Comparison of ENCODE assay signal across 11 cellular contexts in genomic region chr5:134533115-134533815, GRCh38. TPM values are rescaled to one million over a fixed set of nuclear protein-coding genes. Genes with fewer than 3 reads are reported as not detected.
DNase-seq lines count a peak whose midpoint lies in the region; ATAC-seq and TF ChIP-seq lines count a peak whose summit lies in the region.
"Had no signal": no experiment of that assay in that cellular context is flagged by ENCODE, and none has a peak within 500 bp of the region (broad histone marks: within the 10 kb centered on the region; RNA-seq: fewer than 3 reads in every experiment).

No MANE protein-coding gene starts in this region.

- peaks cover 96% of the 10 kb centered on the region for H3K4me1 Mint-ChIP-seq in activated naive CD8-positive, alpha-beta T cell treated with anti-CD3 and anti-CD28 coated beads, Interleukin-2, amount 50 U/mL, for 24 hours
- H3K4me1 Mint-ChIP-seq in immature natural killer cell, result peaks cover 96 to 99% of the 10 kb centered on the region in 2 donors

- no peak overlapping the region for H3K4me3 Mint-ChIP-seq in activated naive CD8-positive, alpha-beta T cell treated with anti-CD3 and anti-CD28 coated beads, Interleukin-2, amount 50 U/mL, for 24 hours
- peak overlapping the region in 3 of 5 donors; percentile 9 to 46 (median 38) for H3K4me3 Mint-ChIP-seq in immature natural killer cell

- TF ChIP-seq CTCF in HEK293 (tag by site-specific recombination; IDR thresholded peaks at IDR 0.05), result no peak

- CTCF ChIA-PET in HEK293 (lab: Yijun Ruan, JAX), result interaction anchor here (0.6 to 1.6 kb wide), 2 partner anchors 45 to 493 kb away, joined by 4 to 5 read pairs; no protein-coding TSS in a partner anchor

- H3K4me1 ChIP-seq in HEK293 (ENCODE audit: control insufficient read depth, insufficient read depth, low read length) (no peaks in the 10 kb centered on the region), subcutaneous abdominal adipose tissue (ENCODE audit: control insufficient read depth in 5 of 5, insufficient read depth in 5 of 5, low read length in 5 of 5) (peaks cover 8 to 52% (median 40%) of the 10 kb centered on the region in 5 donors)

- no peaks in the 10 kb centered on the region for H3K27me3 Mint-ChIP-seq in activated naive CD8-positive, alpha-beta T cell treated with anti-CD3 and anti-CD28 coated beads, Interleukin-2, amount 50 U/mL, for 24 hours
- peaks cover 0 to 5% (median 2%) of the 10 kb centered on the region in 3 donors for H3K27me3 Mint-ChIP-seq in immature natural killer cell (ENCODE audit: low read depth in 3 of 3)

- POLR2A ChIA-PET in HEK293 (lab: Yijun Ruan, JAX), result interaction anchor here (0.6 kb wide), 1 partner anchor 51 kb away, joined by 4 read pairs; no protein-coding TSS in a partner anchor

- H3K4me3 ChIP-seq in HEK293 (ENCODE audit: low read depth, low read length), result no peak overlapping the region
- H3K4me3 ChIP-seq in subcutaneous abdominal adipose tissue (ENCODE audit: low read depth in 1 of 5, low read length in 5 of 5), result no peak overlapping the region
- H3K4me3 ChIP-seq: pancreas had no signal

- H3K9ac ChIP-seq in subcutaneous abdominal adipose tissue (ENCODE audit: low read length in 5 of 5), result no peak overlapping the region

- no peak overlapping the region for H3K27ac ChIP-seq in HEK293 (ENCODE audit: extremely low read depth, low read depth, low read length)
- H3K27ac ChIP-seq in subcutaneous abdominal adipose tissue (ENCODE audit: low read depth, low read length), result peak overlapping the region; percentile 47
- H3K27ac ChIP-seq: pancreas had no signal

- H3K9me3 ChIP-seq in HEK293 (ENCODE audit: control insufficient read depth, insufficient read depth, low read depth, low read length), result no peaks in the 10 kb centered on the region
- H3K9me3 ChIP-seq in subcutaneous abdominal adipose tissue (ENCODE audit: control insufficient read depth in 5 of 5, low read length in 5 of 5), result no peaks in the 10 kb centered on the region
- H3K9me3 ChIP-seq: pancreas had no signal

- DNase-seq in activated naive CD8-positive, alpha-beta T cell treated with anti-CD3 and anti-CD28 coated beads, Interleukin-2, amount 50 U/mL, for 24 hours, result no peak
- no peak for DNase-seq in immature natural killer cell
- DNase-seq in dedifferentiated amniotic fluid mesenchymal stem cell (ENCODE audit: extremely low spot score), result no peak
- DNase-seq in COR-L47 (lab: John Stamatoyannopoulos, UW), result no peak
- DNase-seq in RKO (ENCODE audit: low spot score), result no peak
- DNase-seq: activated CD4-positive, alpha-beta T cell treated with anti-CD3 and anti-CD28 coated beads, Interleukin-2, amount 50 U/mL, for 48 hours; DMS53; kidney glomerular epithelial cell; pancreas had no signal

- no peaks in the 10 kb centered on the region for H3K27me3 ChIP-seq in subcutaneous abdominal adipose tissue (ENCODE audit: control insufficient read depth in 5 of 5, insufficient read depth in 4 of 5, low read length in 5 of 5)
- H3K27me3 ChIP-seq: pancreas had no signal

- no peak for ATAC-seq in activated naive CD8-positive, alpha-beta T cell treated with anti-CD3 and anti-CD28 coated beads, Interleukin-2, amount 50 U/mL, for 24 hours

- H3K36me3 Mint-ChIP-seq in activated naive CD8-positive, alpha-beta T cell treated with anti-CD3 and anti-CD28 coated beads, Interleukin-2, amount 50 U/mL, for 24 hours (ENCODE audit: low read depth), result peaks cover 9% of the 10 kb centered on the region
- peaks cover 2 to 7% (median 5%) of the 10 kb centered on the region in 3 donors for H3K36me3 Mint-ChIP-seq in immature natural killer cell

- peak overlapping the region; percentile 51 for H3K27ac Mint-ChIP-seq in activated naive CD8-positive, alpha-beta T cell treated with anti-CD3 and anti-CD28 coated beads, Interleukin-2, amount 50 U/mL, for 24 hours
- H3K27ac Mint-ChIP-seq in immature natural killer cell, result peak overlapping the region in 3 of 6 donors; percentile 12 to 63 (median 61)

- H3K36me3 ChIP-seq in HEK293 (ENCODE audit: control insufficient read depth in 2 of 2, insufficient read depth in 1 of 2, low read length in 2 of 2) (no peaks in the 10 kb centered on the region), subcutaneous abdominal adipose tissue (ENCODE audit: control insufficient read depth in 5 of 5, insufficient read depth in 5 of 5, low read length in 5 of 5) (peaks cover 0 to 28% (median 27%) of the 10 kb centered on the region in 5 donors)

- no peaks in the 10 kb centered on the region for H3K9me3 Mint-ChIP-seq in activated naive CD8-positive, alpha-beta T cell treated with anti-CD3 and anti-CD28 coated beads, Interleukin-2, amount 50 U/mL, for 24 hours
- no peaks in the 10 kb centered on the region for H3K9me3 Mint-ChIP-seq in immature natural killer cell

TF ChIP-seq in HEK293, 187 proteins besides CTCF, POLR2A, EP300 and RAD21:
- TF ChIP-seq ZBTB11 (tag by site-specific recombination; conservative IDR thresholded peaks at IDR 0.05; ENCODE audit: low read depth) (no peak), ZNF555 (tag by site-specific recombination; conservative IDR thresholded peaks at IDR 0.05) (no peak), ZNF223 (tag by site-specific recombination; IDR thresholded peaks at IDR 0.05) (no peak), ZXDB (tag by site-specific recombination; IDR thresholded peaks at IDR 0.05) (no peak), EGR2 (tag by site-specific recombination; IDR thresholded peaks at IDR 0.05; ENCODE audit: low read depth) (0 out of 2 replicates have a peak, but pooled peaks have one; percentile 27)

RNA-seq across cellular contexts. Expression of gene JADE2, which starts 7.8 kb away (rescaled TPM):
- 10 to 100 TPM; 10.1 to 48.9 (median 23.0) TPM for polyA plus RNA-seq in immature natural killer cell
